ENCODE assay signal across 19 cellular contexts in the genomic region with DNA sequence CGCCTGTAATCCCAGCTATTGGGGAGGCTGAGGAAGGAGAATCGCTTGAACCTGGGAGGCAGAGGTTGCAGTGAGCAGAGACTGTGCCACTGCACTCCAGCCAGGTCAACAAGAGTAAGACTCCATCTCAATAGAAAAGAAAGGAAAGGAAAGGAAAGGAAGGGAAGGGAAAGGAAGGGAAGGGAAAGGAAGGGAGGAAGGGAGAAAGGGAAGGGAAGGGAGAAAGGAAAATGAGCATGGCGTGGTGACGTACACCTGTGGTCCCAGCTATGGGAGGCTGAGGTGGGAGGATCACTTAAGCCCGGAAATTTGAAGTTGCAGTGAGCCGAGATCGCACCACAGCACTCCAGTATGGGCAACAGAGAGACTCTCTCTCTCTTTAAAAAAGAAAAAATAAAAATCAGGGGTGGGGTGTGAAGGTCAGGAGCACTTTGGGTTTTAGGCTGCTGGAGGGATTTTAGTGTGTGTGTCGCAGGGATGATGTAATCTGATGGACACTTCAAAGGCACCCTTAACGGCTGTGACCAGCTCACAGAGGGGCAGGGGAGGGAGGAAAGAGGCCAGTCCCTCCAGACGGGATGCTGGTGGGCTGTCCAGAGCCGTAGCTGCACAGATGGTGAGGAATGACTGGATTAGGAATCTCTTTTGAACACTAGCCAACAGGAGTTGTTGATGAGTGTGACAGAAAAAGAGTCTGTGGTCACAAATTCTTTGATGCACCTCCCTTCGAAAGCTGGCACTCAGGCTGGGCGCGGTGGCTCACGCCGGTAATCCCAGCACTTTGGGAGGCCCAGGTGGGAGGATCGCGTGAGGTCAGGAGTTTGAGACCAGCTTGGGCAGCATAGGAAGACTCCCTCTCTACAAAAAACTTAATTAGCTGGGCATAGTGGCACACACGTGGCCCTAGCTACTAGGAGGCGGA. TPM values are rescaled to one million over a fixed set of nuclear protein-coding genes. Genes with fewer than 3 reads are reported as not detected.
"Had no signal": no experiment of that assay in that cellular context is flagged by ENCODE, and none has a peak within 500 bp of the region (broad histone marks: within the 10 kb centered on the region; RNA-seq: fewer than 3 reads in every experiment).

No MANE protein-coding gene starts in this region.

- H3K9me3 Mint-ChIP-seq: naive thymus-derived CD4-positive, alpha-beta T cell had no signal

- H3K27ac ChIP-seq: adrenal gland, cardiac muscle cell, gastroesophageal sphincter, tibial nerve, vagina had no signal

- ATAC-seq: activated CD8-positive, alpha-beta memory T cell treated with anti-CD3 and anti-CD28 coated beads, Interleukin-2, amount 10 ng/mL, durations not matched to agents 7 days and 5 days; gastroesophageal sphincter; left lobe of liver; naive thymus-derived CD4-positive, alpha-beta T cell had no signal

- H3K4me3 ChIP-seq: adrenal gland, cardiac muscle cell, gastroesophageal sphincter, tibial nerve, vagina had no signal

- H3K36me3 ChIP-seq: adrenal gland, cardiac muscle cell, gastroesophageal sphincter, tibial nerve, vagina had no signal

- H3K27ac Mint-ChIP-seq: activated CD4-positive, alpha-beta T cell treated with anti-CD3 and anti-CD28 coated beads, Interleukin-2, amount 10 ng/mL, durations not matched to agents 7 days and 5 days; activated CD8-positive, alpha-beta memory T cell treated with anti-CD3 and anti-CD28 coated beads, Interleukin-2, amount 10 ng/mL, durations not matched to agents 7 days and 5 days had no signal

- H3K27me3 ChIP-seq: adrenal gland, cardiac muscle cell, vagina had no signal

- H3K4me3 Mint-ChIP-seq: activated CD4-positive, alpha-beta T cell treated with anti-CD3 and anti-CD28 coated beads, Interleukin-2, amount 10 ng/mL, durations not matched to agents 7 days and 5 days; activated CD8-positive, alpha-beta memory T cell treated with anti-CD3 and anti-CD28 coated beads, Interleukin-2, amount 10 ng/mL, durations not matched to agents 7 days and 5 days; naive thymus-derived CD4-positive, alpha-beta T cell had no signal

- H3K36me3 Mint-ChIP-seq: activated CD8-positive, alpha-beta memory T cell treated with anti-CD3 and anti-CD28 coated beads, Interleukin-2, amount 10 ng/mL, durations not matched to agents 7 days and 5 days; naive thymus-derived CD4-positive, alpha-beta T cell had no signal

- H3K4me1 ChIP-seq: adrenal gland, vagina had no signal

- H3K9me3 ChIP-seq: adrenal gland, gastroesophageal sphincter, tibial nerve, vagina had no signal

- DNase-seq: activated CD4-positive, alpha-beta T cell treated with anti-CD3 and anti-CD28 coated beads, Interleukin-2, amount 10 ng/mL, durations not matched to agents 7 days and 5 days; activated CD8-positive, alpha-beta memory T cell treated with anti-CD3 and anti-CD28 coated beads, Interleukin-2, amount 10 ng/mL, durations not matched to agents 7 days and 5 days; activated naive CD4-positive, alpha-beta T cell treated with anti-CD3 and anti-CD28 coated beads, Interleukin-2, amount 50 U/mL, for 16 hours; activated T-cell treated with anti-CD3 and anti-CD28 coated beads, Interleukin-2, amount 50 U/mL, for 1 hour; adrenal gland; mammary epithelial cell; naive thymus-derived CD4-positive, alpha-beta T cell; nucleus accumbens; posterior cingulate gyrus; retina; stimulated activated CD4-positive, alpha-beta T cell treated with anti-CD3 and anti-CD28 coated beads, Interleukin-2, amount 100 ng/mL, for 48 hours; stimulated activated naive CD4-positive, alpha-beta T cell treated with Interleukin-2 at 50 U/mL for 16 hours; substantia nigra had no signal

RNA-seq across cellular contexts. Expression of gene TMPRSS9, which starts 27.6 kb away (rescaled TPM):
- total RNA-seq: activated CD4-positive, alpha-beta T cell treated with anti-CD3 and anti-CD28 coated beads, Interleukin-2, amount 10 ng/mL, durations not matched to agents 7 days and 5 days; activated CD8-positive, alpha-beta memory T cell treated with anti-CD3 and anti-CD28 coated beads, Interleukin-2, amount 10 ng/mL, durations not matched to agents 7 days and 5 days; cardiac muscle cell; mammary epithelial cell; naive thymus-derived CD4-positive, alpha-beta T cell; T-helper 2 cell treated with Interferon-gamma antibody and Interleukin-4, amounts not matched to agents 100 ng/mL and 5 ng/mL, for 36 hours; tibial nerve; vagina had no signal
- polyA plus RNA-seq: cardiac muscle cell; mammary epithelial cell; naive thymus-derived CD4-positive, alpha-beta T cell had no signal
